9 cellular contexts compared by ENCODE assay signal in the genomic region with DNA sequence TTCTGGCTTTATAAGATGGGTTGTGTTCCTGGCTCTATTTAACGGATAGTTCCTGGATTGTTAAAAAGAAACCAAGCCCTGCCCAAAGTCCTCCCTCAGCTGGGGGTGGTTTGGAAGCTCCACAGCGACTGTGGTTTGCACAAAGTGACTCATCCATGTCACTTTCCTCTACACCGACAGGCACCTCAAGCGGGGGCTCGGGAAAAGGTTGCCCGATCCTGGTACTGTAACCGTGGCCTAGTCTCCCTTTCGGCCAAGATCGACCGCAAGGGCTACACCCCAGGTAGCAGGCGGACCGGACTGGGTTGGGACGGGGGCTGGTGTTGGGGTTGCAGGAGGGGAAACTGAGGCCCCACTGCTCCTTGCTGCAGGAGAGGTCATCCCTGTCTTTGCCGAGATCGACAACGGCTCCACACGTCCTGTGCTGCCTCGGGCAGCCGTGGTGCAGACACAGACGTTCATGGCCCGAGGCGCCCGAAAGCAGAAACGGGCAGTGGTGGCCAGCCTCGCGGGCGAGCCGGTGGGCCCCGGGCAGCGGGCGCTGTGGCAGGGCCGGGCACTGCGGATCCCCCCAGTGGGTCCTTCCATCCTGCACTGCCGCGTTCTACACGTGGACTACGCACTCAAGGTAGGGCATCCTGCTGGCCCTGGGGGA. TPM values are rescaled to one million over a fixed set of nuclear protein-coding genes. Genes with fewer than 3 reads are reported as not detected.
DNase-seq lines count a peak whose midpoint lies in the region; ATAC-seq and TF ChIP-seq lines count a peak whose summit lies in the region.
"Had no signal": no experiment of that assay in that cellular context is flagged by ENCODE, and none has a peak within 500 bp of the region (broad histone marks: within the 10 kb centered on the region; RNA-seq: fewer than 3 reads in every experiment).

No MANE protein-coding gene starts in this region.

- peak overlapping the region; percentile 42 to 67 for H3K4me3 ChIP-seq in right atrium auricular region

- H3K9me3 Mint-ChIP-seq in activated CD4-positive, alpha-beta T cell treated with anti-CD3 and anti-CD28 coated beads, Interleukin-2, amount 10 ng/mL, durations not matched to agents 7 days and 5 days, result no peaks in the 10 kb centered on the region

- no peak for TF ChIP-seq CTCF in right atrium auricular region (IDR thresholded peaks at IDR 0.05)

- peaks cover 57% of the 10 kb centered on the region for H3K36me3 ChIP-seq in right atrium auricular region

- H3K27ac ChIP-seq in right atrium auricular region, result peak overlapping the region; percentile 90 to 92

- no peaks in the 10 kb centered on the region for H3K9me3 ChIP-seq in right atrium auricular region

- no peaks in the 10 kb centered on the region for H3K27me3 Mint-ChIP-seq in activated CD4-positive, alpha-beta T cell treated with anti-CD3 and anti-CD28 coated beads, Interleukin-2, amount 10 ng/mL, durations not matched to agents 7 days and 5 days

- H3K4me3 Mint-ChIP-seq in activated CD4-positive, alpha-beta T cell treated with anti-CD3 and anti-CD28 coated beads, Interleukin-2, amount 10 ng/mL, durations not matched to agents 7 days and 5 days, result peak overlapping the region; percentile 72

- POLR2A ChIA-PET in activated CD4-positive, alpha-beta T cell treated with anti-CD3 and anti-CD28 coated beads, Interleukin-2, amount 10 ng/mL, durations not matched to agents 7 days and 5 days (lab: Charles Lee), result no interaction called here

- H3K4me1 ChIP-seq in right atrium auricular region, result peaks cover 0 to 51% of the 10 kb centered on the region in 2 donors

- no peak overlapping the region for H3K27ac Mint-ChIP-seq in activated CD4-positive, alpha-beta T cell treated with anti-CD3 and anti-CD28 coated beads, Interleukin-2, amount 10 ng/mL, durations not matched to agents 7 days and 5 days

- H3K27me3 ChIP-seq in right atrium auricular region, result no peaks in the 10 kb centered on the region

- CTCF ChIA-PET in activated CD4-positive, alpha-beta T cell treated with anti-CD3 and anti-CD28 coated beads, Interleukin-2, amount 10 ng/mL, durations not matched to agents 7 days and 5 days (lab: Charles Lee), result interaction anchor here (1.5 to 5.4 kb wide), 2 partner anchors 13 to 50 kb away, joined by 3 to 83 read pairs; no protein-coding TSS in a partner anchor

- ATAC-seq in GM18502 (IDR thresholded peaks at IDR 0.05; ENCODE audit: poor library complexity, unreplicated experiment) (no peak), esophagus mucosa (no peak)

- peaks cover 59% of the 10 kb centered on the region for H3K36me3 Mint-ChIP-seq in activated CD4-positive, alpha-beta T cell treated with anti-CD3 and anti-CD28 coated beads, Interleukin-2, amount 10 ng/mL, durations not matched to agents 7 days and 5 days (ENCODE audit: low read depth)

- peaks cover 54% of the 10 kb centered on the region for H3K4me1 Mint-ChIP-seq in activated CD4-positive, alpha-beta T cell treated with anti-CD3 and anti-CD28 coated beads, Interleukin-2, amount 10 ng/mL, durations not matched to agents 7 days and 5 days

- DNase-seq in activated CD8-positive, alpha-beta memory T cell treated with anti-CD3 and anti-CD28 coated beads, Interleukin-2, amount 50 U/mL, for 48 hours, result peak; percentile 53
- DNase-seq in activated CD8-positive, alpha-beta memory T cell treated with anti-CD3 and anti-CD28 coated beads for 24 hours, result no peak
- no peak for DNase-seq in activated CD4-positive, alpha-beta T cell treated with anti-CD3 and anti-CD28 coated beads, Interleukin-2, amount 10 ng/mL, durations not matched to agents 7 days and 5 days
- DNase-seq in right atrium auricular region (ENCODE audit: low spot score), result no peak
- peak; percentile 65 for DNase-seq in superior temporal gyrus (ENCODE audit: extremely low spot score)
- no peak for DNase-seq in D341Med (ENCODE audit: low spot score)
- DNase-seq: NCI-H1105 had no signal

RNA-seq across cellular contexts. Expression of gene ARRDC2, which starts 1.6 kb away (rescaled TPM):
- 10 to 100 TPM; 40.1 to 51.1 TPM for total RNA-seq in activated CD4-positive, alpha-beta T cell treated with anti-CD3 and anti-CD28 coated beads, Interleukin-2, amount 10 ng/mL, durations not matched to agents 7 days and 5 days
- total RNA-seq in right atrium auricular region (10 to 100 TPM; 26.7 to 42.4 TPM), esophagus mucosa (6.3 TPM)

RNA-seq across cellular contexts. Expression of gene KCNN1, which starts 42.6 kb away (rescaled TPM):
- not detected for total RNA-seq in activated CD4-positive, alpha-beta T cell treated with anti-CD3 and anti-CD28 coated beads, Interleukin-2, amount 10 ng/mL, durations not matched to agents 7 days and 5 days
- total RNA-seq in right atrium auricular region (under 1 TPM; 0.56 to 0.63 TPM), esophagus mucosa (not detected)

Comparison
In these comparisons a context has a peak if more than half of its experiments do, and no peak if none do; other contexts are left out.
1. DNase-seq: peak in activated CD8-positive, alpha-beta memory T cell treated with anti-CD3 and anti-CD28 coated beads, Interleukin-2, amount 50 U/mL, for 48 hours (single experiment) and superior temporal gyrus (single experiment); none in activated CD8-positive, alpha-beta memory T cell treated with anti-CD3 and anti-CD28 coated beads for 24 hours (single experiment), activated CD4-positive, alpha-beta T cell treated with anti-CD3 and anti-CD28 coated beads, Interleukin-2, amount 10 ng/mL, durations not matched to agents 7 days and 5 days (single experiment), right atrium auricular region (single experiment) and D341Med (single experiment).